Comparison of ENCODE assay signal across 24 cellular contexts in the genomic region with DNA sequence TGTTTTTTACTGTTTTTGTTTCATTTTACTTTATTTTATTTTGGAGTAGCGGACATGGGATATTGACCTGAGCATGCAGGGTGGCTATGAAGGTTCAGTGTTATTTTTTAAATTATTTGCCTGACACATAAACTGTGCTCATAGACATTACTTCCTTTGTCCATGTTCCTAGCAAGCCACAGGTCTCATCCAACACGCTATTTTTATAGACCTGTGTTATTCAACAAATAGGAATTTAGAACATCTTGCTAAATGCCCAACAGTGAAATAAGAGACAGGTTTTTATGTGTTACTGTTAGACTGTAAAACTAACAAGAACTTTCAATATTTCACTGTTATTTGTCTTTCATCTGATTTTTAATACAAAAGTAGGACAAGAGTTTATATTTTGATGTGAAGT.
A peak's percentile ranks its signal among the peaks of the same experiment; 100 is the strongest.
DNase-seq lines count a peak whose midpoint lies in the region; ATAC-seq and TF ChIP-seq lines count a peak whose summit lies in the region.
"Had no signal": no experiment of that assay in that cellular context is flagged by ENCODE, and none has a peak within 500 bp of the region (broad histone marks: within the 10 kb centered on the region; RNA-seq: fewer than 3 reads in every experiment).

No MANE protein-coding gene starts in this region.

- POLR2A ChIA-PET in IMR-90 (lab: Charles Lee; ENCODE audit: unreplicated experiment): no interaction called here

- H3K9ac ChIP-seq in IMR-90 (ENCODE audit: low read depth, low read length): no peak overlapping the region
- H3K9ac ChIP-seq: parathyroid adenoma had no signal

- no peak overlapping the region for H3K4me3 ChIP-seq in IMR-90 (ENCODE audit: insufficient read depth, low read depth, low read length)
- H3K4me3 ChIP-seq: lower lobe of right lung, right atrium auricular region, SK-N-MC, upper lobe of right lung had no signal

- H3K56ac ChIP-seq in IMR-90 (ENCODE audit: extremely low read depth, insufficient read depth, low read length): no peak overlapping the region

- CTCF ChIA-PET in IMR-90 (lab: Yijun Ruan, JAX): no interaction called here

- H2BK120ac ChIP-seq in IMR-90 (ENCODE audit: low read depth, low read length): no peak overlapping the region

- TF ChIP-seq RAD21 in IMR-90 (IDR thresholded peaks at IDR 0.05; ENCODE audit: low read length): no peak

- H2BK20ac ChIP-seq in IMR-90 (ENCODE audit: low read depth, low read length): no peak overlapping the region

- no peak overlapping the region for H2AFZ ChIP-seq in IMR-90 (replicated peaks; ENCODE audit: low read length, poor library complexity)
- H2AFZ ChIP-seq: parathyroid adenoma had no signal

- no peaks in the 10 kb centered on the region for H4K20me1 ChIP-seq in IMR-90 (ENCODE audit: insufficient read depth, low read length)

- no peak for TF ChIP-seq POLR2A in IMR-90 (IDR thresholded peaks at IDR 0.05; ENCODE audit: low read depth, low read length)

- no peak overlapping the region for H3K14ac ChIP-seq in IMR-90 (replicated peaks; ENCODE audit: low read depth, low read length)

- no peak overlapping the region for H4K91ac ChIP-seq in IMR-90 (ENCODE audit: insufficient read depth, low read depth, low read length)

- H4K5ac ChIP-seq in IMR-90 (ENCODE audit: low read depth, low read length): no peak overlapping the region

- no peaks in the 10 kb centered on the region for H3K4me1 ChIP-seq in IMR-90 (ENCODE audit: control insufficient read depth, insufficient read depth, low read length)
- H3K4me1 ChIP-seq: lower lobe of right lung, parathyroid adenoma, right atrium auricular region, upper lobe of right lung had no signal

- no TSS peak for BruUV-seq in IMR-90 (replicated peaks; lab: Mats Ljungman, UMichigan)

- peak; percentile 37 for DNase-seq in ELR (ENCODE audit: low read depth)
- peak; percentile 5 for DNase-seq in IMR-90
- DNase-seq in astrocyte of the hippocampus (ENCODE audit: low read depth, low spot score): peak; percentile 2
- DNase-seq in non-pigmented ciliary epithelial cell (ENCODE audit: low read depth): peak; percentile 1
- no peak for DNase-seq in omental fat pad (ENCODE audit: low spot score)
- no peak for DNase-seq in NCI-H128 (lab: John Stamatoyannopoulos, UW; ENCODE audit: unreplicated experiment)
- DNase-seq in globus pallidus (ENCODE audit: low spot score): no peak
- DNase-seq in activated CD4-positive, alpha-beta T cell treated with anti-CD3 and anti-CD28 coated beads for 1 hour: no peak
- DNase-seq: activated CD4-positive, alpha-beta T cell treated with anti-CD3 and anti-CD28 coated beads, Interleukin-2, amount 10 ng/mL, durations not matched to agents 24 days and 14 days; activated naive CD8-positive, alpha-beta T cell treated with anti-CD3 and anti-CD28 coated beads, Interleukin-2, amount 50 U/mL, for 24 hours; activated T-cell treated with anti-CD3 and anti-CD28 coated beads, Interleukin-2, amount 50 U/mL, for 4 hours; effector CD4-positive, alpha-beta T cell; head of caudate nucleus; KG1; kidney glomerular epithelial cell; lower lobe of right lung; NCI-H1436 treated with DMSO at 0.1 percent for 48 hours; NCI-H82; stimulated activated naive B cell treated with anti-CD40 and anti-IgM and Interleukin-4, amounts not matched to agents 10 μg/mL and 1 μg/mL and 100 μg/mL, for 72 hours; upper lobe of right lung had no signal

- no peak for TF ChIP-seq CTCF in IMR-90 (conservative IDR thresholded peaks at IDR 0.05; ENCODE audit: low read depth, low read length)
- no peak for TF ChIP-seq CTCF in omental fat pad (IDR thresholded peaks at IDR 0.05)

- no peak overlapping the region for H3K4ac ChIP-seq in IMR-90 (ENCODE audit: low read depth, low read length)

- WGBS in IMR-90 (ENCODE audit: extremely low coverage in 2 of 2, insufficient read length in 1 of 2), 2 experiments: no CpG with 5 or more reads among the region's 2 CpGs

- no peaks in the 10 kb centered on the region for H3K9me1 ChIP-seq in IMR-90 (ENCODE audit: insufficient read depth, low read length)

- H3K18ac ChIP-seq in IMR-90 (ENCODE audit: low read depth, low read length): no peak overlapping the region

- no peak overlapping the region for H3K23ac ChIP-seq in IMR-90 (ENCODE audit: low read depth, low read length)

- intact Hi-C loops in IMR-90 (cut with micrococcal nuclease): no loop called here

- H4K8ac ChIP-seq in IMR-90 (ENCODE audit: low read depth in 2 of 2, low read length in 2 of 2): no peak overlapping the region

- H2BK5ac ChIP-seq in IMR-90 (ENCODE audit: low read depth, low read length, poor library complexity, severe bottlenecking): no peak overlapping the region

- no peak overlapping the region for H3K27ac ChIP-seq in IMR-90 (ENCODE audit: insufficient read depth, low read length)
- H3K27ac ChIP-seq: C4-2B, lower lobe of right lung, parathyroid adenoma, right atrium auricular region, SK-N-MC, upper lobe of right lung had no signal

- no peaks in the 10 kb centered on the region for H3K27me3 ChIP-seq in IMR-90 (ENCODE audit: control insufficient read depth, insufficient read depth, low read length)
- H3K27me3 ChIP-seq: right atrium auricular region, upper lobe of right lung had no signal

- ATAC-seq in IMR-90 (ENCODE audit: low read depth) (no peak), omental fat pad (ENCODE audit: low FRiP score) (no peak)
- ATAC-seq: activated naive CD8-positive, alpha-beta T cell treated with anti-CD3 and anti-CD28 coated beads, Interleukin-2, amount 50 U/mL, for 24 hours; activated T-cell treated with anti-CD3 and anti-CD28 coated beads, Interleukin-2, amount 50 U/mL, for 4 hours; lower lobe of right lung; stimulated activated naive B cell treated with anti-CD40 and anti-IgM and Interleukin-4, amounts not matched to agents 10 μg/mL and 1 μg/mL and 100 μg/mL, for 72 hours; upper lobe of right lung had no signal

- no peak overlapping the region for H3K4me2 ChIP-seq in IMR-90 (ENCODE audit: low read depth, low read length)

- dilution Hi-C loops in IMR-90 (cut with HindIII; ENCODE audit: low sequenced_read_pairs, unreplicated experiment): no loop called here

- no peaks in the 10 kb centered on the region for H3K36me3 ChIP-seq in IMR-90 (ENCODE audit: control insufficient read depth, insufficient read depth, low read length)
- H3K36me3 ChIP-seq: lower lobe of right lung, right atrium auricular region, upper lobe of right lung had no signal

- in situ Hi-C loops in IMR-90 (cut with MboI; ENCODE audit: low sequenced_read_pairs): no loop called here

- H3K79me1 ChIP-seq in IMR-90 (ENCODE audit: low read depth in 1 of 2, low read length in 2 of 2): no peaks in the 10 kb centered on the region

- H2BK15ac ChIP-seq in IMR-90 (ENCODE audit: low read depth, low read length): no peak overlapping the region

- no peaks in the 10 kb centered on the region for H3K9me3 ChIP-seq in IMR-90 (ENCODE audit: control insufficient read depth, insufficient read depth, low read length)
- H3K9me3 ChIP-seq: lower lobe of right lung, right atrium auricular region, upper lobe of right lung had no signal

- H2AK9ac ChIP-seq in IMR-90 (replicated peaks; ENCODE audit: low read depth, low read length, poor library complexity): no peak overlapping the region

- H2AK5ac ChIP-seq in IMR-90 (ENCODE audit: low read depth, low read length): no peak overlapping the region

TF ChIP-seq in IMR-90, 13 proteins besides CTCF, POLR2A, EP300 and RAD21:
- TF ChIP-seq MAFK (IDR thresholded peaks at IDR 0.05; ENCODE audit: low read depth, low read length): no peak
- TF ChIP-seq NFE2L2 (IDR thresholded peaks at IDR 0.05; ENCODE audit: low read depth, low read length): no peak
- no peak for TF ChIP-seq SMC3 (IDR thresholded peaks at IDR 0.05; ENCODE audit: low read depth, low read length)
- no peak for TF ChIP-seq MXI1 (IDR thresholded peaks at IDR 0.05; ENCODE audit: borderline replicate concordance, low read depth, low read length)
- no peak for TF ChIP-seq RCOR1 (IDR thresholded peaks at IDR 0.05; ENCODE audit: insufficient replicate concordance, low read length)
- no peak for TF ChIP-seq CHD1 (IDR thresholded peaks at IDR 0.05; ENCODE audit: low read depth, low read length)
- TF ChIP-seq MAZ (IDR thresholded peaks at IDR 0.05; ENCODE audit: borderline replicate concordance, low read depth, low read length): no peak
- TF ChIP-seq RFX5 (IDR thresholded peaks at IDR 0.05; ENCODE audit: low read depth, low read length): no peak
- TF ChIP-seq USF2 (IDR thresholded peaks at IDR 0.05; ENCODE audit: low read depth, low read length): no peak
- TF ChIP-seq CEBPB (IDR thresholded peaks at IDR 0.05; ENCODE audit: low read depth, low read length): no peak
- TF ChIP-seq, protein P1, sequence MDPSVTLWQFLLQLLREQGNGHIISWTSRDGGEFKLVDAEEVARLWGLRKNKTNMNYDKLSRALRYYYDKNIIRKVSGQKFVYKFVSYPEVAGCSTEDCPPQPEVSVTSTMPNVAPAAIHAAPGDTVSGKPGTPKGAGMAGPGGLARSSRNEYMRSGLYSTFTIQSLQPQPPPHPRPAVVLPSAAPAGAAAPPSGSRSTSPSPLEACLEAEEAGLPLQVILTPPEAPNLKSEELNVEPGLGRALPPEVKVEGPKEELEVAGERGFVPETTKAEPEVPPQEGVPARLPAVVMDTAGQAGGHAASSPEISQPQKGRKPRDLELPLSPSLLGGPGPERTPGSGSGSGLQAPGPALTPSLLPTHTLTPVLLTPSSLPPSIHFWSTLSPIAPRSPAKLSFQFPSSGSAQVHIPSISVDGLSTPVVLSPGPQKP (IDR thresholded peaks at IDR 0.05; ENCODE audit: borderline replicate concordance, low read depth, low read length): no peak
- no peak for TF ChIP-seq FOS (IDR thresholded peaks at IDR 0.05; ENCODE audit: low read depth, low read length)
- no peak for TF ChIP-seq BHLHE40 (IDR thresholded peaks at IDR 0.05; ENCODE audit: low read depth, low read length)

Comparison
In these comparisons a context has a peak if more than half of its experiments do, and no peak if none do; other contexts are left out.
1. DNase-seq: peak in ELR (single experiment), IMR-90 (single experiment), astrocyte of the hippocampus (single experiment) and non-pigmented ciliary epithelial cell (single experiment); none in omental fat pad (single experiment), NCI-H128 (single experiment), globus pallidus (single experiment) and activated CD4-positive, alpha-beta T cell treated with anti-CD3 and anti-CD28 coated beads for 1 hour (single experiment).